8 cellular contexts compared by ENCODE assay signal in genomic region chr10:62038609-62039190, GRCh38.
A peak's percentile ranks its signal among the peaks of the same experiment; 100 is the strongest.
DNase-seq lines count a peak whose midpoint lies in the region; ATAC-seq and TF ChIP-seq lines count a peak whose summit lies in the region.

No MANE protein-coding gene starts in this region.

- POLR2A ChIA-PET in CD8-positive, alpha-beta T cell (lab: Charles Lee), result interaction anchor here (0.6 to 2.2 kb wide), 11 partner anchors 10 to 293 kb away, joined by 3 to 10 read pairs (median 5); no protein-coding TSS in a partner anchor

- H3K27me3 Mint-ChIP-seq in CD8-positive, alpha-beta T cell (ENCODE audit: low read depth), result no peaks in the 10 kb centered on the region

- no peak overlapping the region for H3K4me3 ChIP-seq in CD8-positive, alpha-beta T cell (ENCODE audit: low read depth, low read length)
- no peak overlapping the region for H3K4me3 ChIP-seq in SJSA1
- peak overlapping the region in 2 of 4 donors; percentile 15 to 29 for H3K4me3 ChIP-seq in upper lobe of left lung

- peaks cover 3% of the 10 kb centered on the region for H3K36me3 Mint-ChIP-seq in CD8-positive, alpha-beta T cell

- H3K9me3 Mint-ChIP-seq in CD8-positive, alpha-beta T cell, result no peaks in the 10 kb centered on the region

- peak; percentile 53 to 79 (median 71) for DNase-seq in CD8-positive, alpha-beta T cell
- peak; percentile 79 for DNase-seq in LHCN-M2 (ENCODE audit: low read depth)
- DNase-seq in SJSA1 (ENCODE audit: low read depth in 1 of 2, low spot score in 2 of 2), result peak; percentile 67 to 78
- peak; percentile 77 for DNase-seq in activated naive CD4-positive, alpha-beta T cell treated with anti-CD3 and anti-CD28 coated beads, Interleukin-2, amount 50 U/mL, for 16 hours
- peak; percentile 72 for DNase-seq in glomerular endothelial cell (ENCODE audit: extremely low read depth, low read depth, low spot score)
- DNase-seq in pons (ENCODE audit: low spot score), result peak; percentile 89
- peak in 1 of 2 donors; percentile 74 for DNase-seq in upper lobe of left lung

- WGBS in upper lobe of left lung, 2 donors, result 2 to 3% methylated on average over 9 of the region's 9 CpGs

- no peak for TF ChIP-seq POLR2A in upper lobe of left lung (IDR thresholded peaks at IDR 0.05)

- H3K4me1 Mint-ChIP-seq in CD8-positive, alpha-beta T cell (ENCODE audit: low read depth), result peaks cover 54% of the 10 kb centered on the region

- H3K4me1 ChIP-seq in CD8-positive, alpha-beta T cell (ENCODE audit: insufficient read depth, low read length), result peaks cover 10% of the 10 kb centered on the region
- peaks cover 64% of the 10 kb centered on the region for H3K4me1 ChIP-seq in SJSA1 (replicated peaks)
- H3K4me1 ChIP-seq in upper lobe of left lung, result peaks cover 22 to 42% (median 29%) of the 10 kb centered on the region in 4 donors

- H3K27ac ChIP-seq in CD8-positive, alpha-beta T cell (ENCODE audit: low read depth, low read length), result no peak overlapping the region
- H3K27ac ChIP-seq in SJSA1, result peak overlapping the region; percentile 72
- peak overlapping the region; percentile 34 to 67 (median 58) for H3K27ac ChIP-seq in upper lobe of left lung

- intact Hi-C loops in CD8-positive, alpha-beta T cell (cut with DNase I, micrococcal nuclease), result loop anchor here (1.0 to 10.0 kb wide), 9 partner anchors 18 to 398 kb away; no protein-coding TSS in a partner anchor

- peak; percentile 86 for TF ChIP-seq CTCF in CD8-positive, alpha-beta T cell (IDR thresholded peaks at IDR 0.05)
- TF ChIP-seq CTCF in upper lobe of left lung (IDR thresholded peaks at IDR 0.05), result peak; percentile 64 to 82 (median 75)

- CTCF ChIA-PET in CD8-positive, alpha-beta T cell (lab: Charles Lee), result interaction anchor here (0.6 to 7.1 kb wide), 49 partner anchors 9 to 898 kb away, joined by 3 to 138 read pairs (median 4); partner anchors contain the start of gene ARID5B

- ATAC-seq in CD8-positive, alpha-beta T cell, result peak; percentile 89
- peak; percentile 50 for ATAC-seq in GM21390 (IDR thresholded peaks at IDR 0.05; ENCODE audit: unreplicated experiment)
- peak; percentile 78 to 87 for ATAC-seq in upper lobe of left lung (ENCODE audit: low FRiP score in 2 of 2)

- peak overlapping the region; percentile 43 for H3K4me3 Mint-ChIP-seq in CD8-positive, alpha-beta T cell

- H3K36me3 ChIP-seq in CD8-positive, alpha-beta T cell (ENCODE audit: insufficient read depth, low read length), result no peaks in the 10 kb centered on the region
- H3K36me3 ChIP-seq in SJSA1, result no peaks in the 10 kb centered on the region
- H3K36me3 ChIP-seq in upper lobe of left lung, result no peaks in the 10 kb centered on the region

- H3K27me3 ChIP-seq in CD8-positive, alpha-beta T cell (ENCODE audit: insufficient read depth, low read length), result no peaks in the 10 kb centered on the region
- no peaks in the 10 kb centered on the region for H3K27me3 ChIP-seq in SJSA1 (replicated peaks)
- H3K27me3 ChIP-seq in upper lobe of left lung, result no peaks in the 10 kb centered on the region

- no peaks in the 10 kb centered on the region for H3K9me3 ChIP-seq in CD8-positive, alpha-beta T cell (ENCODE audit: low read length)
- H3K9me3 ChIP-seq in SJSA1 (replicated peaks), result no peaks in the 10 kb centered on the region
- H3K9me3 ChIP-seq in upper lobe of left lung, result no peaks in the 10 kb centered on the region

- no peak overlapping the region for H3K27ac Mint-ChIP-seq in CD8-positive, alpha-beta T cell

- TF ChIP-seq EP300 in upper lobe of left lung (IDR thresholded peaks at IDR 0.05), result no peak
